8 cellular contexts compared by ENCODE assay signal in the genomic region with DNA sequence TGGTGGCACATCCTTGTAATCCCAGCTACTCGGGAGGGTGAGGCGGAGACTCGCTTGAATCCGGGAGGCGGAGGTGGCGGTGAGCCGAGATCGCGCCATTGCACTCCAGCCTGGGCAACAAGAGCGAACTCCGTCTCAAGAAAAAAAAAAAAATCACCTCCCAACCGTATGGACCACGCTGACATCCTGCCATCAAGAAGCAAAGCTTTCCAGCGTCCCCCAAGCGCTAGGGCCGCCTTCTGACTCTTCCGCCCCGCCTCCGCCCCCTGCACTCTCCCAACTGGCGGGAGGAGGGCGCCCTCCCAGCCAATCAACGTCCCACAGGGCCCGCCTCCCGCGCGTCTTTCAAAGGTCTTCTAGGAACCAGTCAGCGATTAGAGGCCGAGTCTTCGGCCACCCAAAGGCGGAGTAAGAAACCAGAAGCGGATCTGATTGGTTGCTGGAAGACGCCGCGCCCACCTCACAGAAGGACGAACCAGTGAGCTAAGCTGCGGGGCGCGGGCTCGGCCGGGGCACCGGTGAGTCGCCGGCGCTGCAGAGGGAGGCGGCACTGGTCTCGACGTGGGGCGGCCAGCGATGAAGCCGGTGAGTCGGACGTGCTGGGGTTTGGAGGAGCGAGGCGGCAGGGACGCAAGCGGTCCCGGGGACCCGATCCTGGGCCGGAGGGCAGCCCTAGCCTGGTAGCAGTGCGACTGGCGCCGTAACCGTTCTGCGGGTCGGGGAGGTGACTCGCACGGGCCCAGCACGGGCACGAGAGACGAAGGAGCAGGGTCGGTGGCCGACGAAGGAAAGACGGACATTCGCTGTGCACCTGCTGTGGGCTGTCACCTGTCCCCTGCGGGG. TPM values are rescaled to one million over a fixed set of nuclear protein-coding genes. Genes with fewer than 3 reads are reported as not detected.
DNase-seq lines count a peak whose midpoint lies in the region; ATAC-seq and TF ChIP-seq lines count a peak whose summit lies in the region.

A gene with protein sequence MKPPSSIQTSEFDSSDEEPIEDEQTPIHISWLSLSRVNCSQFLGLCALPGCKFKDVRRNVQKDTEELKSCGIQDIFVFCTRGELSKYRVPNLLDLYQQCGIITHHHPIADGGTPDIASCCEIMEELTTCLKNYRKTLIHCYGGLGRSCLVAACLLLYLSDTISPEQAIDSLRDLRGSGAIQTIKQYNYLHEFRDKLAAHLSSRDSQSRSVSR (plus strand): TSS at position 515 of the 843 bp plus-strand sequence. CDS start 62 bp downstream, at position 577.

- H4K20me1 ChIP-seq in GM23338 (replicated peaks; ENCODE audit: insufficient read depth) (peaks cover 4% of the 10 kb centered on the region; the same call in 1 of the 2 replicates), fibroblast of lung (ENCODE audit: control insufficient read depth, extremely low read depth, insufficient read depth, low read length) (no peaks in the 10 kb centered on the region)

- H3K36me3 Mint-ChIP-seq in GM23338 (ENCODE audit: low read depth), result peaks cover 3% of the 10 kb centered on the region
- H3K36me3 Mint-ChIP-seq in activated T-helper 1 cell treated with anti-CD3 and anti-CD28 coated beads, Interleukin-12 subunit alpha, Interleukin-12 subunit beta, Interleukin-2, Interleukin-4 antibody, amounts not matched to agents 30 ng/mL and 10 ng/mL and 1 ng/mL, durations not matched to agents 14 hours and 24 hours and 36 hours (ENCODE audit: low read depth), result peaks cover 10% of the 10 kb centered on the region
- H3K36me3 Mint-ChIP-seq in naive thymus-derived CD8-positive, alpha-beta T cell, result no peaks in the 10 kb centered on the region

- DNase-seq in EL (peak; percentile 100), GM23338 (ENCODE audit: low spot score) (peak; percentile 100), LHCN-M2 (ENCODE audit: low read depth) (peak; percentile 99), RPMI7951 (ENCODE audit: low read depth) (peak; percentile 99), fibroblast of lung (ENCODE audit: low read depth in 2 of 2) (peak; percentile 99)
- peak; percentile 98 for DNase-seq in activated T-helper 1 cell treated with anti-CD3 and anti-CD28 coated beads, Interleukin-12 subunit alpha, Interleukin-12 subunit beta, Interleukin-2, Interleukin-4 antibody, amounts not matched to agents 30 ng/mL and 10 ng/mL and 1 ng/mL, durations not matched to agents 14 hours and 24 hours and 36 hours (ENCODE audit: low spot score)
- peak; percentile 91 to 99 (median 96) for DNase-seq in naive thymus-derived CD8-positive, alpha-beta T cell
- DNase-seq in stimulated activated naive CD4-positive, alpha-beta T cell (lab: John Stamatoyannopoulos, UW), result peak; percentile 93 to 96 (median 94)

- H3K9ac ChIP-seq in fibroblast of lung (ENCODE audit: insufficient read depth, low read length), result peak within 1 kb of the TSS; percentile 60

- peak within 1 kb of the TSS; percentile 44; the same call in 1 of the 2 replicates for H3K27ac Mint-ChIP-seq in GM23338
- H3K27ac Mint-ChIP-seq in activated T-helper 1 cell treated with anti-CD3 and anti-CD28 coated beads, Interleukin-12 subunit alpha, Interleukin-12 subunit beta, Interleukin-2, Interleukin-4 antibody, amounts not matched to agents 30 ng/mL and 10 ng/mL and 1 ng/mL, durations not matched to agents 14 hours and 24 hours and 36 hours, result peak within 1 kb of the TSS; percentile 85
- peak within 1 kb of the TSS; percentile 2 to 93 (median 76) for H3K27ac Mint-ChIP-seq in naive thymus-derived CD8-positive, alpha-beta T cell

- H3K4me3 Mint-ChIP-seq in GM23338, result peak within 1 kb of the TSS; percentile 83
- peak within 1 kb of the TSS; percentile 81 for H3K4me3 Mint-ChIP-seq in activated T-helper 1 cell treated with anti-CD3 and anti-CD28 coated beads, Interleukin-12 subunit alpha, Interleukin-12 subunit beta, Interleukin-2, Interleukin-4 antibody, amounts not matched to agents 30 ng/mL and 10 ng/mL and 1 ng/mL, durations not matched to agents 14 hours and 24 hours and 36 hours
- H3K4me3 Mint-ChIP-seq in naive thymus-derived CD8-positive, alpha-beta T cell, result peak within 1 kb of the TSS; percentile 78 to 95 (median 86)

- H3K4me1 ChIP-seq in GM23338 (ENCODE audit: insufficient read depth), result peaks cover 13% of the 10 kb centered on the region
- peaks cover 7% of the 10 kb centered on the region for H3K4me1 ChIP-seq in fibroblast of lung (ENCODE audit: control insufficient read depth, extremely low read depth, insufficient read depth, low read length)

- H3K4me3 ChIP-seq in GM23338, result peak within 1 kb of the TSS; percentile 93
- peak within 1 kb of the TSS; percentile 56 to 75 (median 68) for H3K4me3 ChIP-seq in fibroblast of lung (replicated peaks in 1 of 4; ENCODE audit: control extremely low read depth in 1 of 4, insufficient read depth in 1 of 4, low read depth in 3 of 4, low read length in 4 of 4)

- H3K36me3 ChIP-seq in GM23338 (ENCODE audit: insufficient read depth), result no peaks in the 10 kb centered on the region
- H3K36me3 ChIP-seq in fibroblast of lung (ENCODE audit: control insufficient read depth, insufficient read depth, low read length), result peaks cover 1% of the 10 kb centered on the region

- H3K9me2 ChIP-seq in GM23338 (ENCODE audit: insufficient read depth), result no peaks in the 10 kb centered on the region

- peaks cover 15% of the 10 kb centered on the region; the same call in 2 of the 3 replicates for H3K4me1 Mint-ChIP-seq in GM23338
- peaks cover 16% of the 10 kb centered on the region for H3K4me1 Mint-ChIP-seq in activated T-helper 1 cell treated with anti-CD3 and anti-CD28 coated beads, Interleukin-12 subunit alpha, Interleukin-12 subunit beta, Interleukin-2, Interleukin-4 antibody, amounts not matched to agents 30 ng/mL and 10 ng/mL and 1 ng/mL, durations not matched to agents 14 hours and 24 hours and 36 hours (ENCODE audit: low read depth)
- H3K4me1 Mint-ChIP-seq in naive thymus-derived CD8-positive, alpha-beta T cell, result peaks cover 2 to 26% (median 10%) of the 10 kb centered on the region in 4 donors

- H3K27me3 Mint-ChIP-seq in GM23338 (ENCODE audit: insufficient read depth, low read depth, poor library complexity), result peaks cover 16% of the 10 kb centered on the region
- H3K27me3 Mint-ChIP-seq in activated T-helper 1 cell treated with anti-CD3 and anti-CD28 coated beads, Interleukin-12 subunit alpha, Interleukin-12 subunit beta, Interleukin-2, Interleukin-4 antibody, amounts not matched to agents 30 ng/mL and 10 ng/mL and 1 ng/mL, durations not matched to agents 14 hours and 24 hours and 36 hours (ENCODE audit: insufficient read depth), result peaks cover 3% of the 10 kb centered on the region
- no peaks in the 10 kb centered on the region for H3K27me3 Mint-ChIP-seq in naive thymus-derived CD8-positive, alpha-beta T cell

- POLR2A ChIA-PET in naive thymus-derived CD8-positive, alpha-beta T cell (lab: Charles Lee), result interaction anchor here (0.7 to 1.7 kb wide), 5 partner anchors 17 to 502 kb away, joined by 3 to 5 read pairs (median 4); a partner anchor contains a TSS

- H2AFZ ChIP-seq in GM23338, result peak within 1 kb of the TSS; percentile 94; the same call in 1 of the 2 replicates
- H2AFZ ChIP-seq in fibroblast of lung (ENCODE audit: low read length), result peak within 1 kb of the TSS; percentile 82

- H3K9me3 Mint-ChIP-seq in GM23338, result no peaks in the 10 kb centered on the region
- H3K9me3 Mint-ChIP-seq in activated T-helper 1 cell treated with anti-CD3 and anti-CD28 coated beads, Interleukin-12 subunit alpha, Interleukin-12 subunit beta, Interleukin-2, Interleukin-4 antibody, amounts not matched to agents 30 ng/mL and 10 ng/mL and 1 ng/mL, durations not matched to agents 14 hours and 24 hours and 36 hours, result no peaks in the 10 kb centered on the region
- H3K9me3 Mint-ChIP-seq in naive thymus-derived CD8-positive, alpha-beta T cell, result no peaks in the 10 kb centered on the region

- H3K27ac ChIP-seq in GM23338 (ENCODE audit: low read depth) (peak within 1 kb of the TSS; percentile 71), fibroblast of lung (ENCODE audit: insufficient read depth, low read length) (peak within 1 kb of the TSS; percentile 60)

- H3K27me3 ChIP-seq in GM23338 (ENCODE audit: insufficient read depth) (peaks cover 17% of the 10 kb centered on the region), fibroblast of lung (ENCODE audit: control insufficient read depth, insufficient read depth, low read length) (no peaks in the 10 kb centered on the region)

- no peaks in the 10 kb centered on the region for H3K9me3 ChIP-seq in fibroblast of lung (ENCODE audit: control insufficient read depth, insufficient read depth, low read depth, low read length)

- H3K79me2 ChIP-seq in GM23338 (replicated peaks; ENCODE audit: insufficient read depth) (no peaks in the 10 kb centered on the region), fibroblast of lung (ENCODE audit: control insufficient read depth, insufficient read depth, low read length) (peaks cover 19% of the 10 kb centered on the region)

- 0 out of 2 replicates have a peak, but pooled peaks cover 6% of the 10 kb centered on the region for H3F3A ChIP-seq in GM23338 (replicated peaks; ENCODE audit: low read depth)

- TF ChIP-seq CTCF in GM23338 (conservative IDR thresholded peaks at IDR 0.05; ENCODE audit: low read depth in 2 of 2), result peak; percentile 7 to 39; a peak in 1 of 4 replicates
- TF ChIP-seq CTCF in fibroblast of lung (conservative IDR thresholded peaks at IDR 0.05 in 1 of 2, IDR thresholded peaks at IDR 0.05 in 1 of 2; ENCODE audit: low read depth in 1 of 2, low read length in 2 of 2), result peak; percentile 19 to 26

- ATAC-seq in GM23338, result peak; percentile 90
- peak; percentile 94 to 96 for ATAC-seq in naive thymus-derived CD8-positive, alpha-beta T cell

- H3K4me2 ChIP-seq in GM23338 (peak within 1 kb of the TSS; percentile 93), fibroblast of lung (ENCODE audit: extremely low read depth, insufficient read depth, low read length) (peak within 1 kb of the TSS; percentile 81)

- intact Hi-C loops in activated T-helper 1 cell treated with anti-CD3 and anti-CD28 coated beads, Interleukin-12 subunit alpha, Interleukin-12 subunit beta, Interleukin-2, Interleukin-4 antibody, amounts not matched to agents 30 ng/mL and 10 ng/mL and 1 ng/mL, durations not matched to agents 14 hours and 24 hours and 36 hours (cut with micrococcal nuclease), result loop anchor here (1.0 to 5.0 kb wide), 7 partner anchors 39 to 1289 kb away; a partner anchor contains a TSS

RNA-seq across cellular contexts. Expression of the gene that starts here (rescaled TPM):
- 36.3 and 61.7 TPM in 2 replicates for total RNA-seq in GM23338 (2014; rRNA removed; shearing (Covaris generic))
- 86.8 and 97.4 TPM in 2 replicates for polyA plus RNA-seq in GM23338 (2016; fragmentation: Nextera tagmentation; extraction: Ambion mirVana)
- 123 and 178 TPM in 2 replicates for total RNA-seq in LHCN-M2 (2014; rRNA removed)
- polyA plus RNA-seq in LHCN-M2 (2012), result 81.6 TPM
- 253 and 296 TPM in 2 replicates for total RNA-seq in RPMI7951 (2014; rRNA removed; shearing (Covaris generic))
- total RNA-seq in activated T-helper 1 cell treated with anti-CD3 and anti-CD28 coated beads, Interleukin-12 subunit alpha, Interleukin-12 subunit beta, Interleukin-2, Interleukin-4 antibody, amounts not matched to agents 30 ng/mL and 10 ng/mL and 1 ng/mL, durations not matched to agents 14 hours and 24 hours and 36 hours, result 36.5 and 39.2 TPM in 2 replicates
- total RNA-seq in fibroblast of lung, result 9.5 and 51.5 TPM in 2 replicates
- polyA plus RNA-seq in fibroblast of lung, result 27.0 and 104 TPM in 2 replicates
- 25.8 and 96.6 TPM in 2 replicates for polyA plus RNA-seq in fibroblast of lung (2012)
- polyA minus RNA-seq in fibroblast of lung (ENCODE audit: low replicate concordance), result 6.5 TPM in 1 of 2 replicates, not detected in the other
- 1 to 10 TPM; 1.1 to 3.2 TPM for total RNA-seq in naive thymus-derived CD8-positive, alpha-beta T cell
- 1 to 10 TPM; 1.9 to 2.7 (median 2.2) TPM for polyA plus RNA-seq in naive thymus-derived CD8-positive, alpha-beta T cell

Comparison
In these comparisons a context has a peak if more than half of its experiments do, and no peak if none do; other contexts are left out.
1. Peak in every context shown above with its lines: DNase-seq, ATAC-seq, H3K4me3 ChIP-seq and H3K27ac ChIP-seq.